ENCODE assay signal across 10 cellular contexts in genomic region chr9:1046639-1047604, GRCh38. TPM values are rescaled to one million over a fixed set of nuclear protein-coding genes. Genes with fewer than 3 reads are reported as not detected.
DNase-seq lines count a peak whose midpoint lies in the region; ATAC-seq lines count a peak whose summit lies in the region.
"Had no signal": no experiment of that assay in that cellular context is flagged by ENCODE, and none has a peak within 500 bp of the region (broad histone marks: within the 10 kb centered on the region; RNA-seq: fewer than 3 reads in every experiment).

No MANE protein-coding gene starts in this region.

- H3K27me3 Mint-ChIP-seq in T-helper 1 cell treated with Interleukin-12 subunit alpha and Interleukin-12 subunit beta and Interleukin-4 antibody, amounts not matched to agents 30 μg/mL and 1 μg/mL, for 36 hours (ENCODE audit: low read depth) = peaks cover 92% of the 10 kb centered on the region
- peaks cover 87% of the 10 kb centered on the region for H3K27me3 Mint-ChIP-seq in activated CD4-positive, alpha-beta memory T cell treated with anti-CD3 and anti-CD28 coated beads, Interleukin-2, amount 10 ng/mL, durations not matched to agents 7 days and 5 days
- peaks cover 47 to 72% (median 65%) of the 10 kb centered on the region in 3 donors for H3K27me3 Mint-ChIP-seq in immature natural killer cell (ENCODE audit: low read depth in 3 of 3)
- peaks cover 79 to 92% of the 10 kb centered on the region in 2 donors for H3K27me3 Mint-ChIP-seq in stimulated activated naive B cell treated with anti-CD40 and anti-IgM and Interleukin-4, amounts not matched to agents 10 μg/mL and 1 μg/mL and 100 μg/mL, for 72 hours

- H3K4me3 Mint-ChIP-seq in T-helper 1 cell treated with Interleukin-12 subunit alpha and Interleukin-12 subunit beta and Interleukin-4 antibody, amounts not matched to agents 30 μg/mL and 1 μg/mL, for 36 hours = peak overlapping the region; percentile 86
- peak overlapping the region; percentile 77 for H3K4me3 Mint-ChIP-seq in activated CD4-positive, alpha-beta memory T cell treated with anti-CD3 and anti-CD28 coated beads, Interleukin-2, amount 10 ng/mL, durations not matched to agents 7 days and 5 days
- peak overlapping the region; percentile 78 to 93 (median 91) for H3K4me3 Mint-ChIP-seq in immature natural killer cell
- H3K4me3 Mint-ChIP-seq in stimulated activated naive B cell treated with anti-CD40 and anti-IgM and Interleukin-4, amounts not matched to agents 10 μg/mL and 1 μg/mL and 100 μg/mL, for 72 hours = peak overlapping the region; percentile 81 to 86

- peaks cover 12% of the 10 kb centered on the region for H3K9me3 Mint-ChIP-seq in T-helper 1 cell treated with Interleukin-12 subunit alpha and Interleukin-12 subunit beta and Interleukin-4 antibody, amounts not matched to agents 30 μg/mL and 1 μg/mL, for 36 hours
- H3K9me3 Mint-ChIP-seq in activated CD4-positive, alpha-beta memory T cell treated with anti-CD3 and anti-CD28 coated beads, Interleukin-2, amount 10 ng/mL, durations not matched to agents 7 days and 5 days = no peaks in the 10 kb centered on the region
- H3K9me3 Mint-ChIP-seq in immature natural killer cell = peaks cover 0 to 36% (median 8%) of the 10 kb centered on the region in 6 donors
- peaks cover 0 to 13% of the 10 kb centered on the region in 2 donors for H3K9me3 Mint-ChIP-seq in stimulated activated naive B cell treated with anti-CD40 and anti-IgM and Interleukin-4, amounts not matched to agents 10 μg/mL and 1 μg/mL and 100 μg/mL, for 72 hours

- POLR2A ChIA-PET in activated CD4-positive, alpha-beta memory T cell treated with anti-CD3 and anti-CD28 coated beads, Interleukin-2, amount 10 ng/mL, durations not matched to agents 7 days and 5 days (lab: Charles Lee) = interaction anchor here (1.2 kb wide), 1 partner anchor 65 kb away, joined by 3 read pairs; no protein-coding TSS in a partner anchor

- ATAC-seq in stimulated activated naive B cell treated with anti-CD40 and anti-IgM and Interleukin-4, amounts not matched to agents 10 μg/mL and 1 μg/mL and 100 μg/mL, for 72 hours (replicated peaks) = no peak

- peaks cover 33% of the 10 kb centered on the region for H3K4me1 Mint-ChIP-seq in T-helper 1 cell treated with Interleukin-12 subunit alpha and Interleukin-12 subunit beta and Interleukin-4 antibody, amounts not matched to agents 30 μg/mL and 1 μg/mL, for 36 hours (ENCODE audit: low read depth)
- H3K4me1 Mint-ChIP-seq in activated CD4-positive, alpha-beta memory T cell treated with anti-CD3 and anti-CD28 coated beads, Interleukin-2, amount 10 ng/mL, durations not matched to agents 7 days and 5 days = peaks cover 51% of the 10 kb centered on the region
- peaks cover 52 to 55% of the 10 kb centered on the region in 2 donors for H3K4me1 Mint-ChIP-seq in immature natural killer cell
- H3K4me1 Mint-ChIP-seq in stimulated activated naive B cell treated with anti-CD40 and anti-IgM and Interleukin-4, amounts not matched to agents 10 μg/mL and 1 μg/mL and 100 μg/mL, for 72 hours = peaks cover 24 to 53% of the 10 kb centered on the region in 2 donors

- peak overlapping the region; percentile 46 for H3K27ac Mint-ChIP-seq in T-helper 1 cell treated with Interleukin-12 subunit alpha and Interleukin-12 subunit beta and Interleukin-4 antibody, amounts not matched to agents 30 μg/mL and 1 μg/mL, for 36 hours
- H3K27ac Mint-ChIP-seq in activated CD4-positive, alpha-beta memory T cell treated with anti-CD3 and anti-CD28 coated beads, Interleukin-2, amount 10 ng/mL, durations not matched to agents 7 days and 5 days = peak overlapping the region; percentile 22
- H3K27ac Mint-ChIP-seq in immature natural killer cell = no peak overlapping the region
- peak overlapping the region; percentile 84 for H3K27ac Mint-ChIP-seq in stimulated activated naive B cell treated with anti-CD40 and anti-IgM and Interleukin-4, amounts not matched to agents 10 μg/mL and 1 μg/mL and 100 μg/mL, for 72 hours

- H3K36me3 Mint-ChIP-seq in T-helper 1 cell treated with Interleukin-12 subunit alpha and Interleukin-12 subunit beta and Interleukin-4 antibody, amounts not matched to agents 30 μg/mL and 1 μg/mL, for 36 hours (ENCODE audit: low read depth) = peaks cover 17% of the 10 kb centered on the region
- H3K36me3 Mint-ChIP-seq in activated CD4-positive, alpha-beta memory T cell treated with anti-CD3 and anti-CD28 coated beads, Interleukin-2, amount 10 ng/mL, durations not matched to agents 7 days and 5 days (ENCODE audit: low read depth) = peaks cover 17% of the 10 kb centered on the region
- H3K36me3 Mint-ChIP-seq in immature natural killer cell = peaks cover 0 to 9% (median 0%) of the 10 kb centered on the region in 3 donors
- peaks cover 7 to 12% of the 10 kb centered on the region in 2 donors for H3K36me3 Mint-ChIP-seq in stimulated activated naive B cell treated with anti-CD40 and anti-IgM and Interleukin-4, amounts not matched to agents 10 μg/mL and 1 μg/mL and 100 μg/mL, for 72 hours

- DNase-seq in T-helper 1 cell = no peak
- no peak for DNase-seq in activated CD4-positive, alpha-beta memory T cell treated with anti-CD3 and anti-CD28 coated beads, Interleukin-2, amount 10 ng/mL, durations not matched to agents 7 days and 5 days
- DNase-seq in immature natural killer cell = no peak
- no peak for DNase-seq in stimulated activated naive B cell treated with anti-CD40 and anti-IgM and Interleukin-4, amounts not matched to agents 10 μg/mL and 1 μg/mL and 100 μg/mL, for 72 hours
- no peak for DNase-seq in NCI-H1105 treated with DMSO at 0.1 percent for 48 hours (lab: John Stamatoyannopoulos, UW)
- DNase-seq in NCI-H526 treated with DMSO at 0.1 percent for 48 hours (lab: John Stamatoyannopoulos, UW) = no peak
- no peak for DNase-seq in HUDEP-2 (lab: John Stamatoyannopoulos, UW; ENCODE audit: unreplicated experiment in 76 of 76)
- DNase-seq: 8988T had no signal

- CTCF ChIA-PET in activated CD4-positive, alpha-beta memory T cell treated with anti-CD3 and anti-CD28 coated beads, Interleukin-2, amount 10 ng/mL, durations not matched to agents 7 days and 5 days (lab: Charles Lee) = interaction anchor here (0.7 to 1.1 kb wide), 3 partner anchors 37 to 46 kb away, joined by 3 read pairs; no protein-coding TSS in a partner anchor

RNA-seq across cellular contexts. Expression of gene DMRT2, which starts 3.2 kb away (rescaled TPM):
- total RNA-seq in activated CD4-positive, alpha-beta memory T cell treated with anti-CD3 and anti-CD28 coated beads, Interleukin-2, amount 10 ng/mL, durations not matched to agents 7 days and 5 days = 1 to 10 TPM; 2.9 to 3.3 TPM
- polyA plus RNA-seq in immature natural killer cell = not detected
- total RNA-seq: dermis blood vessel endothelial cell had no signal

Comparison
In these comparisons a context has a peak if more than half of its experiments do, and no peak if none do; other contexts are left out.
1. H3K27ac Mint-ChIP-seq: peak in T-helper 1 cell treated with Interleukin-12 subunit alpha and Interleukin-12 subunit beta and Interleukin-4 antibody, amounts not matched to agents 30 μg/mL and 1 μg/mL, for 36 hours (single experiment), activated CD4-positive, alpha-beta memory T cell treated with anti-CD3 and anti-CD28 coated beads, Interleukin-2, amount 10 ng/mL, durations not matched to agents 7 days and 5 days (single experiment) and stimulated activated naive B cell treated with anti-CD40 and anti-IgM and Interleukin-4, amounts not matched to agents 10 μg/mL and 1 μg/mL and 100 μg/mL, for 72 hours (single experiment); none in immature natural killer cell (0 of 6).
2. Peak in every context shown above with its lines, with median percentiles within 50 percentile points of each other: H3K4me3 Mint-ChIP-seq.